ENCODE assay signal across 10 cellular contexts in genomic region chr7:20786049-20786412, GRCh38. TPM values are rescaled to one million over a fixed set of nuclear protein-coding genes. Genes with fewer than 3 reads are reported as not detected.
DNase-seq lines count a peak whose midpoint lies in the region; ATAC-seq and TF ChIP-seq lines count a peak whose summit lies in the region.
"Had no signal": no experiment of that assay in that cellular context is flagged by ENCODE, and none has a peak within 500 bp of the region (broad histone marks: within the 10 kb centered on the region; RNA-seq: fewer than 3 reads in every experiment).

No MANE protein-coding gene starts in this region.

- no peaks in the 10 kb centered on the region for H3K36me3 ChIP-seq in CD8-positive, alpha-beta T cell (ENCODE audit: insufficient read depth, low read length)
- H3K36me3 ChIP-seq in colonic mucosa: no peaks in the 10 kb centered on the region
- H3K36me3 ChIP-seq in body of pancreas (replicated peaks in 1 of 2; ENCODE audit: insufficient read depth in 1 of 2, low read depth in 2 of 2): no peaks in the 10 kb centered on the region
- no peaks in the 10 kb centered on the region for H3K36me3 ChIP-seq in mucosa of descending colon (ENCODE audit: low read depth)

- H3K9me3 Mint-ChIP-seq in CD8-positive, alpha-beta T cell: peaks cover 5% of the 10 kb centered on the region
- peaks cover 5% of the 10 kb centered on the region for H3K9me3 Mint-ChIP-seq in nephron

- POLR2A ChIA-PET in CD8-positive, alpha-beta T cell (lab: Charles Lee): no interaction called here

- H3K36me3 Mint-ChIP-seq in CD8-positive, alpha-beta T cell: no peaks in the 10 kb centered on the region
- H3K36me3 Mint-ChIP-seq in nephron (ENCODE audit: low read depth): no peaks in the 10 kb centered on the region

- DNase-seq in CD8-positive, alpha-beta T cell: no peak
- DNase-seq in LNCaP clone FGC (ENCODE audit: low read depth) (no peak), colonic mucosa (no peak), NCI-H226 (no peak), body of pancreas (no peak), mucosa of descending colon (no peak)
- no peak for DNase-seq in activated effector memory CD4-positive, alpha-beta T cell treated with anti-CD3 and anti-CD28 coated beads, Interleukin-2, amount 50 U/mL, for 16 hours

- peak overlapping the region; percentile 64 for H3K4me3 Mint-ChIP-seq in CD8-positive, alpha-beta T cell
- peak overlapping the region; percentile 75 to 80 (median 80) for H3K4me3 Mint-ChIP-seq in nephron

- peaks cover 43% of the 10 kb centered on the region for H3K27me3 ChIP-seq in CD8-positive, alpha-beta T cell (ENCODE audit: insufficient read depth, low read length)
- H3K27me3 ChIP-seq in colonic mucosa (peaks cover 95% of the 10 kb centered on the region), body of pancreas (peaks cover 6 to 60% of the 10 kb centered on the region in 2 donors)

- peaks cover 19% of the 10 kb centered on the region for H3K4me1 Mint-ChIP-seq in CD8-positive, alpha-beta T cell (ENCODE audit: low read depth)
- peaks cover 34% of the 10 kb centered on the region for H3K4me1 Mint-ChIP-seq in nephron

- 12 to 20% methylated on average over 10 of the region's 10 CpGs for WGBS in body of pancreas, 2 donors

- H3K9me3 ChIP-seq in CD8-positive, alpha-beta T cell (ENCODE audit: low read length): no peaks in the 10 kb centered on the region
- H3K9me3 ChIP-seq in colonic mucosa: no peaks in the 10 kb centered on the region
- peaks cover 0 to 3% (median 0%) of the 10 kb centered on the region in 3 donors for H3K9me3 ChIP-seq in body of pancreas
- no peaks in the 10 kb centered on the region for H3K9me3 ChIP-seq in mucosa of descending colon

- H3K4me1 ChIP-seq in CD8-positive, alpha-beta T cell (ENCODE audit: insufficient read depth, low read length): peaks cover 17% of the 10 kb centered on the region
- peaks cover 14% of the 10 kb centered on the region for H3K4me1 ChIP-seq in colonic mucosa
- H3K4me1 ChIP-seq in body of pancreas: peaks cover 37% of the 10 kb centered on the region
- peaks cover 18% of the 10 kb centered on the region for H3K4me1 ChIP-seq in mucosa of descending colon (ENCODE audit: low read depth)

- H3K27ac Mint-ChIP-seq in CD8-positive, alpha-beta T cell: no peak overlapping the region
- no peak overlapping the region for H3K27ac Mint-ChIP-seq in nephron

- H3K27ac ChIP-seq in CD8-positive, alpha-beta T cell (ENCODE audit: low read depth, low read length): no peak overlapping the region
- no peak overlapping the region for H3K27ac ChIP-seq in colonic mucosa
- H3K27ac ChIP-seq in body of pancreas: no peak overlapping the region

- TF ChIP-seq CTCF in CD8-positive, alpha-beta T cell (IDR thresholded peaks at IDR 0.05): no peak
- TF ChIP-seq CTCF in LNCaP clone FGC (IDR thresholded peaks at IDR 0.05; ENCODE audit: control insufficient read depth, extremely low read depth, insufficient read depth) (no peak), colonic mucosa (IDR thresholded peaks at IDR 0.05) (no peak), nephron (IDR thresholded peaks at IDR 0.05; ENCODE audit: unreplicated experiment in 3 of 3) (no peak), body of pancreas (IDR thresholded peaks at IDR 0.05) (no peak), mucosa of descending colon (IDR thresholded peaks at IDR 0.05) (no peak)

- ATAC-seq in CD8-positive, alpha-beta T cell: no peak
- ATAC-seq in body of pancreas (no peak), mucosa of descending colon (no peak)

- H3K9ac ChIP-seq in colonic mucosa (ENCODE audit: low read depth in 2 of 2, low read length in 2 of 2): no peak overlapping the region

- peaks cover 75% of the 10 kb centered on the region for H3K27me3 Mint-ChIP-seq in CD8-positive, alpha-beta T cell (ENCODE audit: low read depth)
- H3K27me3 Mint-ChIP-seq in nephron (ENCODE audit: low read depth): peaks cover 93% of the 10 kb centered on the region

- intact Hi-C loops in CD8-positive, alpha-beta T cell (cut with DNase I, micrococcal nuclease): no loop called here
- intact Hi-C loops in colonic mucosa (cut with DNase I): no loop called here
- intact Hi-C loops in body of pancreas (cut with DNase I): loop anchor here (10.0 kb wide), 1 partner anchor 979 kb away; no protein-coding TSS in a partner anchor
- intact Hi-C loops in mucosa of descending colon (cut with DNase I, micrococcal nuclease): no loop called here

- CTCF ChIA-PET in CD8-positive, alpha-beta T cell (lab: Charles Lee): no interaction called here

- H3K4me3 ChIP-seq in CD8-positive, alpha-beta T cell (ENCODE audit: low read depth, low read length): no peak overlapping the region
- H3K4me3 ChIP-seq in LNCaP clone FGC (ENCODE audit: low read depth, low read length) (peak overlapping the region; percentile 57), colonic mucosa (peak overlapping the region; percentile 22), body of pancreas (no peak overlapping the region), mucosa of descending colon (no peak overlapping the region)

- TF ChIP-seq POLR2A in body of pancreas (IDR thresholded peaks at IDR 0.05): no peak

RNA-seq across cellular contexts. Expression of gene SP8, which starts 0.7 kb away (rescaled TPM):
- not detected for total RNA-seq in CD8-positive, alpha-beta T cell
- total RNA-seq in colonic mucosa: under 1 TPM in 1 of 2 donors, not detected in 1; 0.15 TPM
- total RNA-seq in body of pancreas: not detected
- not detected for total RNA-seq in mucosa of descending colon
- total RNA-seq: mononuclear cell, subcutaneous adipose tissue had no signal

Comparison
In these comparisons a context has a peak if more than half of its experiments do, and no peak if none do; other contexts are left out.
1. H3K4me3 ChIP-seq: peak in LNCaP clone FGC (single experiment) and colonic mucosa (single experiment); none in CD8-positive, alpha-beta T cell (single experiment), body of pancreas (0 of 2) and mucosa of descending colon (single experiment).